In genomic region chr7:157009170-157009777, GRCh38 we compare ENCODE assay signal across 8 cellular contexts.
A peak's percentile ranks its signal among the peaks of the same experiment; 100 is the strongest.
DNase-seq lines count a peak whose midpoint lies in the region; ATAC-seq, FAIRE-seq and TF ChIP-seq lines count a peak whose summit lies in the region.

No MANE protein-coding gene starts in this region.

- no peak for TF ChIP-seq POLR2A in GM18505 (IDR thresholded peaks at IDR 0.05; ENCODE audit: borderline replicate concordance, extremely low read depth, insufficient read depth, insufficient read length)

- H3K27me3 ChIP-seq in muscle layer of duodenum (ENCODE audit: low read depth, low read length), result peaks cover 32% of the 10 kb centered on the region

- no peaks in the 10 kb centered on the region for H3K9me3 ChIP-seq in muscle layer of duodenum (ENCODE audit: control insufficient read depth in 1 of 2, low read length in 2 of 2)

- H3K4me3 ChIP-seq in muscle layer of duodenum (ENCODE audit: low read depth in 1 of 2, low read length in 2 of 2), result peak overlapping the region; percentile 39 to 43

- DNase-seq in SW480 (ENCODE audit: low spot score), result peak; percentile 62
- DNase-seq in stimulated activated naive CD4-positive, alpha-beta T cell treated with Interleukin-2 at 50 U/mL for 16 hours (lab: John Stamatoyannopoulos, UW), result no peak
- no peak for DNase-seq in urothelium cell line (ENCODE audit: low spot score)
- DNase-seq in effector CD8-positive, alpha-beta T cell (lab: John Stamatoyannopoulos, UW), result no peak

- no peak for FAIRE-seq in urothelium cell line (lab: Jason Lieb, UNC)

- H3K27ac ChIP-seq in muscle layer of duodenum (ENCODE audit: low read length), result no peak overlapping the region

- no peaks in the 10 kb centered on the region for H3K36me3 ChIP-seq in muscle layer of duodenum (ENCODE audit: control insufficient read depth in 1 of 2, insufficient read depth in 2 of 2, low read length in 2 of 2)

- H3K4me1 ChIP-seq in muscle layer of duodenum (ENCODE audit: control insufficient read depth in 1 of 2, insufficient read depth in 2 of 2, low read length in 2 of 2), result peaks cover 0 to 41% of the 10 kb centered on the region in 2 donors

- ATAC-seq in GM18505 (IDR thresholded peaks at IDR 0.05; ENCODE audit: unreplicated experiment) (peak; percentile 13), HG02588 (IDR thresholded peaks at IDR 0.05; ENCODE audit: unreplicated experiment) (peak; percentile 33), GM21367 (IDR thresholded peaks at IDR 0.05; ENCODE audit: unreplicated experiment) (no peak)
